9 cellular contexts compared by ENCODE assay signal in genomic region chr2:133434962-133435668, GRCh38.
DNase-seq lines count a peak whose midpoint lies in the region; ATAC-seq and TF ChIP-seq lines count a peak whose summit lies in the region.
"Had no signal": no experiment of that assay in that cellular context is flagged by ENCODE, and none has a peak within 500 bp of the region (broad histone marks: within the 10 kb centered on the region; RNA-seq: fewer than 3 reads in every experiment).

No MANE protein-coding gene starts in this region.

- no peaks in the 10 kb centered on the region for H3K36me3 ChIP-seq in WERI-Rb-1
- H3K36me3 ChIP-seq in effector memory CD4-positive, alpha-beta T cell (ENCODE audit: control insufficient read depth, insufficient read depth, low read length) = no peaks in the 10 kb centered on the region

- H3K27me3 ChIP-seq in WERI-Rb-1 (ENCODE audit: insufficient read depth, low read depth, severe bottlenecking) = no peaks in the 10 kb centered on the region
- no peaks in the 10 kb centered on the region for H3K27me3 ChIP-seq in effector memory CD4-positive, alpha-beta T cell (replicated peaks; ENCODE audit: control insufficient read depth, insufficient read depth, low read length, poor library complexity, severe bottlenecking)

- ATAC-seq in activated CD4-positive, alpha-beta T cell treated with anti-CD3 and anti-CD28 coated beads for 36 hours = no peak

- TF ChIP-seq CTCF in Calu3 (IDR thresholded peaks at IDR 0.05; ENCODE audit: unreplicated experiment) (no peak), WERI-Rb-1 (IDR thresholded peaks at IDR 0.05; ENCODE audit: low read depth, low read length) (peak; percentile 51)

- no peaks in the 10 kb centered on the region for H3K9me3 ChIP-seq in WERI-Rb-1 (ENCODE audit: severe bottlenecking)
- no peaks in the 10 kb centered on the region for H3K9me3 ChIP-seq in effector memory CD4-positive, alpha-beta T cell (ENCODE audit: control insufficient read depth, low read length)

- H3K27me3 Mint-ChIP-seq in Calu3 (ENCODE audit: unreplicated experiment) = no peaks in the 10 kb centered on the region
- H3K27me3 Mint-ChIP-seq in activated CD4-positive, alpha-beta T cell treated with anti-CD3 and anti-CD28 coated beads for 36 hours = no peaks in the 10 kb centered on the region

- H3K27ac Mint-ChIP-seq in Calu3 (ENCODE audit: unreplicated experiment) = no peak overlapping the region
- H3K27ac Mint-ChIP-seq in activated CD4-positive, alpha-beta T cell treated with anti-CD3 and anti-CD28 coated beads for 36 hours = no peak overlapping the region

- H3K9me3 Mint-ChIP-seq in Calu3 (ENCODE audit: low read depth, unreplicated experiment) = no peaks in the 10 kb centered on the region
- peaks cover 3% of the 10 kb centered on the region for H3K9me3 Mint-ChIP-seq in activated CD4-positive, alpha-beta T cell treated with anti-CD3 and anti-CD28 coated beads for 36 hours (ENCODE audit: low read depth)

- POLR2A ChIA-PET in activated CD4-positive, alpha-beta T cell treated with anti-CD3 and anti-CD28 coated beads for 36 hours (lab: Charles Lee) = no interaction called here

- no peak overlapping the region for H3K4me3 Mint-ChIP-seq in Calu3 (ENCODE audit: low read depth, unreplicated experiment)
- no peak overlapping the region for H3K4me3 Mint-ChIP-seq in activated CD4-positive, alpha-beta T cell treated with anti-CD3 and anti-CD28 coated beads for 36 hours

- intact Hi-C loops in Calu3 (cut with micrococcal nuclease; ENCODE audit: unreplicated experiment) = loop anchor here (10.0 kb wide), 1 partner anchor 210 kb away; no protein-coding TSS in a partner anchor
- intact Hi-C loops in activated CD4-positive, alpha-beta T cell treated with anti-CD3 and anti-CD28 coated beads for 36 hours (cut with DNase I, micrococcal nuclease) = no loop called here

- DNase-seq in Calu3 = peak; percentile 62
- peak; percentile 49 for DNase-seq in NCI-H1092 treated with DMSO at 0.1 percent for 48 hours (lab: John Stamatoyannopoulos, UW)
- DNase-seq in WERI-Rb-1 = peak; percentile 89
- DNase-seq in kidney tubule cell (ENCODE audit: low spot score) = peak; percentile 94
- no peak for DNase-seq in NCI-H446 treated with DMSO at 0.1 percent for 48 hours (lab: John Stamatoyannopoulos, UW)
- DNase-seq in effector memory CD4-positive, alpha-beta T cell = no peak
- no peak for DNase-seq in foreskin melanocyte
- DNase-seq in activated CD4-positive, alpha-beta T cell treated with anti-CD3 and anti-CD28 coated beads for 36 hours = no peak
- DNase-seq: PC-9 had no signal

- no peak overlapping the region for H3K4me3 ChIP-seq in WERI-Rb-1 (ENCODE audit: low read depth, low read length)
- H3K4me3 ChIP-seq in effector memory CD4-positive, alpha-beta T cell (ENCODE audit: insufficient read depth, low read depth, low read length, poor library complexity, severe bottlenecking) = no peak overlapping the region
- H3K4me3 ChIP-seq: PC-9 had no signal

- H3K36me3 Mint-ChIP-seq in Calu3 (ENCODE audit: insufficient read depth, unreplicated experiment) = no peaks in the 10 kb centered on the region
- no peaks in the 10 kb centered on the region for H3K36me3 Mint-ChIP-seq in activated CD4-positive, alpha-beta T cell treated with anti-CD3 and anti-CD28 coated beads for 36 hours (ENCODE audit: low read depth)

- CTCF ChIA-PET in Calu3 (lab: Charles Lee) = interaction anchor here (0.5 to 0.8 kb wide), 2 partner anchors 172 to 989 kb away, joined by 3 to 5 read pairs; no protein-coding TSS in a partner anchor
- CTCF ChIA-PET in activated CD4-positive, alpha-beta T cell treated with anti-CD3 and anti-CD28 coated beads for 36 hours (lab: Charles Lee) = no interaction called here

- no peak overlapping the region for H3K27ac ChIP-seq in WERI-Rb-1
- H3K27ac ChIP-seq in effector memory CD4-positive, alpha-beta T cell (ENCODE audit: insufficient read depth, low read length, poor library complexity, severe bottlenecking) = no peak overlapping the region
- H3K27ac ChIP-seq: PC-9 had no signal

- BruUV-seq in Calu3 (replicated peaks; lab: Mats Ljungman, UMichigan) = no TSS peak

- no peaks in the 10 kb centered on the region for H3K4me1 ChIP-seq in effector memory CD4-positive, alpha-beta T cell (ENCODE audit: control insufficient read depth, insufficient read depth, low read length, poor library complexity, severe bottlenecking)

- H3K4me1 Mint-ChIP-seq in Calu3 (ENCODE audit: low read depth, unreplicated experiment) = peaks cover 19% of the 10 kb centered on the region
- H3K4me1 Mint-ChIP-seq in activated CD4-positive, alpha-beta T cell treated with anti-CD3 and anti-CD28 coated beads for 36 hours = no peaks in the 10 kb centered on the region

Comparison
In these comparisons a context has a peak if more than half of its experiments do, and no peak if none do; other contexts are left out.
1. DNase-seq: peak in Calu3 (single experiment), NCI-H1092 treated with DMSO at 0.1 percent for 48 hours (single experiment), WERI-Rb-1 (single experiment) and kidney tubule cell (single experiment); none in NCI-H446 treated with DMSO at 0.1 percent for 48 hours (single experiment), effector memory CD4-positive, alpha-beta T cell (0 of 3), foreskin melanocyte (single experiment) and activated CD4-positive, alpha-beta T cell treated with anti-CD3 and anti-CD28 coated beads for 36 hours (single experiment).